In the genomic region with DNA sequence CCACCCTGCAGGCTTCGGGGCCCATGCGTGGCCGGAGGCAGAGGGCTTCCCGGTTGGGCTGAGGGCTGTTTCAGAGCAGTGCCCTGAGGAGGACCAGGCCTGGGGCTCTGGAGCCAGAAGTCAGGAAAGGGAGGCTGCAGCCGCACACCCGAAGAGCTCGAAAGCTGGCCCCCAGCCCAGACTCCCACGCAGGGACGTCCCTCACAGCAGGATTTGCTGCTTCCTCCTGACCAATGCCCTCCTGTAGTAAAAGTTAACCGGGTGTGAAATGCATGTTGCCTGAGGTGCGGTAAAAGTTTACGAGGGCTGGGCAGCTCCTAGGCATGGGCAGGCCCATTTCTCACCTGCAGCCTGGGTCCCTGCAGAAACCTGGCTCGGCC, we compare ENCODE assay signal across 10 cellular contexts.
DNase-seq lines count a peak whose midpoint lies in the region; ATAC-seq and TF ChIP-seq lines count a peak whose summit lies in the region.
"Had no signal": no experiment of that assay in that cellular context is flagged by ENCODE, and none has a peak within 500 bp of the region (broad histone marks: within the 10 kb centered on the region; RNA-seq: fewer than 3 reads in every experiment).

No MANE protein-coding gene starts in this region.

- no peak for ATAC-seq in HG03108 (IDR thresholded peaks at IDR 0.05; ENCODE audit: unreplicated experiment)
- ATAC-seq in GM21526 (IDR thresholded peaks at IDR 0.05; ENCODE audit: low FRiP score, unreplicated experiment), result no peak

- no peaks in the 10 kb centered on the region for H3K27me3 Mint-ChIP-seq in MCF 10A (ENCODE audit: insufficient read depth, unreplicated experiment)

- H3K9me3 ChIP-seq in duodenal mucosa (ENCODE audit: control insufficient read depth in 1 of 2, low read length in 2 of 2) (no peaks in the 10 kb centered on the region), stomach smooth muscle (ENCODE audit: control insufficient read depth in 2 of 2, low read length in 2 of 2) (no peaks in the 10 kb centered on the region)

- peak; percentile 35 for DNase-seq in KBM-7
- peak; percentile 98 for DNase-seq in left kidney (ENCODE audit: low read depth, low spot score)
- no peak for DNase-seq in NK-92 (lab: John Stamatoyannopoulos, UW; ENCODE audit: unreplicated experiment)
- no peak for DNase-seq in MCF 10A (ENCODE audit: unreplicated experiment)
- DNase-seq: Calu3, nucleus accumbens had no signal

- no TSS peak for BruUV-seq in MCF 10A (replicated peaks; lab: Mats Ljungman, UMichigan)

- H3K36me3 ChIP-seq in duodenal mucosa (ENCODE audit: control insufficient read depth in 1 of 2, insufficient read depth in 2 of 2, low read length in 2 of 2) (no peaks in the 10 kb centered on the region), stomach smooth muscle (ENCODE audit: control insufficient read depth in 2 of 2, insufficient read depth in 2 of 2, low read length in 2 of 2) (no peaks in the 10 kb centered on the region)

- H3K27me3 ChIP-seq in duodenal mucosa (ENCODE audit: control insufficient read depth in 1 of 2, insufficient read depth in 2 of 2, low read length in 2 of 2), result no peaks in the 10 kb centered on the region
- H3K27me3 ChIP-seq in stomach smooth muscle (ENCODE audit: control insufficient read depth in 1 of 2, insufficient read depth in 2 of 2, low read length in 2 of 2), result no peaks in the 10 kb centered on the region

- H3K4me3 ChIP-seq in duodenal mucosa (ENCODE audit: low read depth in 1 of 2, low read length in 2 of 2) (no peak overlapping the region), stomach smooth muscle (ENCODE audit: low read length in 2 of 2) (peak overlapping the region; percentile 14 to 29)

- H3K4me3 Mint-ChIP-seq in MCF 10A (ENCODE audit: unreplicated experiment), result no peak overlapping the region

- H3K36me3 Mint-ChIP-seq in MCF 10A (ENCODE audit: insufficient read depth, unreplicated experiment), result no peaks in the 10 kb centered on the region

- in situ Hi-C loops in KBM-7 (cut with MboI; ENCODE audit: low pct_unique_long_range_greater_than_20kb, low sequenced_read_pairs), result no loop called here

- H3K4me1 Mint-ChIP-seq in MCF 10A (ENCODE audit: insufficient read depth, unreplicated experiment), result no peaks in the 10 kb centered on the region

- no peak overlapping the region for H3K27ac Mint-ChIP-seq in MCF 10A (ENCODE audit: low read depth, unreplicated experiment)

- CTCF ChIA-PET in MCF 10A (lab: Yijun Ruan, JAX), result no interaction called here

- H3K27ac ChIP-seq in duodenal mucosa (ENCODE audit: low read depth, low read length), result peak overlapping the region; percentile 42
- peak overlapping the region; percentile 98 for H3K27ac ChIP-seq in stomach smooth muscle (ENCODE audit: low read length)

- POLR2A ChIA-PET in MCF 10A (lab: Yijun Ruan, JAX), result no interaction called here

- no peaks in the 10 kb centered on the region for H3K9me3 Mint-ChIP-seq in MCF 10A (ENCODE audit: unreplicated experiment)

- H3K4me1 ChIP-seq in duodenal mucosa (ENCODE audit: control insufficient read depth in 1 of 2, insufficient read depth in 2 of 2, low read length in 2 of 2) (peaks cover 75 to 76% of the 10 kb centered on the region in 2 donors), stomach smooth muscle (ENCODE audit: control insufficient read depth, insufficient read depth, low read length) (peaks cover 55% of the 10 kb centered on the region)

- intact Hi-C loops in MCF 10A (cut with micrococcal nuclease), result no loop called here

- no peak overlapping the region for H3K9ac ChIP-seq in duodenal mucosa (ENCODE audit: low read depth in 1 of 2, low read length in 2 of 2)
- peak overlapping the region; percentile 47 to 91 for H3K9ac ChIP-seq in stomach smooth muscle (ENCODE audit: low read length in 2 of 2)

- no peak for TF ChIP-seq CTCF in MCF 10A (IDR thresholded peaks at IDR 0.05; ENCODE audit: unreplicated experiment)

Comparison
In these comparisons a context has a peak if more than half of its experiments do, and no peak if none do; other contexts are left out.
1. DNase-seq: peak in KBM-7 (single experiment) and left kidney (single experiment); none in NK-92 (single experiment) and MCF 10A (single experiment).
2. H3K4me3 ChIP-seq: peak in stomach smooth muscle (2 of 2); none in duodenal mucosa (0 of 2).
3. H3K9ac ChIP-seq: peak in stomach smooth muscle (2 of 2); none in duodenal mucosa (0 of 2).